In genomic region chr9:111979561-111979960, GRCh38 we compare ENCODE assay signal across 2 cellular contexts.
TF ChIP-seq lines count a peak whose summit lies in the region.

No MANE protein-coding gene starts in this region.

TF ChIP-seq in IMR-90, 13 proteins besides CTCF, POLR2A, EP300 and RAD21:
- TF ChIP-seq CEBPB (IDR thresholded peaks at IDR 0.05; ENCODE audit: low read depth, low read length) (no peak), MXI1 (IDR thresholded peaks at IDR 0.05; ENCODE audit: borderline replicate concordance, low read depth, low read length) (no peak), RFX5 (IDR thresholded peaks at IDR 0.05; ENCODE audit: low read depth, low read length) (no peak), NFE2L2 (IDR thresholded peaks at IDR 0.05; ENCODE audit: low read depth, low read length) (no peak), RCOR1 (IDR thresholded peaks at IDR 0.05; ENCODE audit: insufficient replicate concordance, low read length) (no peak), FOS (IDR thresholded peaks at IDR 0.05; ENCODE audit: low read depth, low read length) (no peak), USF2 (IDR thresholded peaks at IDR 0.05; ENCODE audit: low read depth, low read length) (no peak), ELK1 (IDR thresholded peaks at IDR 0.05; ENCODE audit: borderline replicate concordance, low read depth, low read length) (no peak), MAZ (IDR thresholded peaks at IDR 0.05; ENCODE audit: borderline replicate concordance, low read depth, low read length) (no peak), MAFK (IDR thresholded peaks at IDR 0.05; ENCODE audit: low read depth, low read length) (no peak), SMC3 (IDR thresholded peaks at IDR 0.05; ENCODE audit: low read depth, low read length) (no peak), CHD1 (IDR thresholded peaks at IDR 0.05; ENCODE audit: low read depth, low read length) (no peak)

TF ChIP-seq in H1, 55 proteins besides CTCF, POLR2A, EP300 and RAD21:
- TF ChIP-seq KDM1A (IDR thresholded peaks at IDR 0.05; ENCODE audit: borderline replicate concordance, low read length) (no peak), RNF2 (IDR thresholded peaks at IDR 0.05; ENCODE audit: borderline replicate concordance, low read depth, low read length, missing control alignments, poor library complexity, severe bottlenecking) (no peak), SIN3A (conservative IDR thresholded peaks at IDR 0.05 in 1 of 2, IDR thresholded peaks at IDR 0.05 in 1 of 2; ENCODE audit: low read depth in 1 of 2, low read length in 2 of 2) (no peak), CEBPB (IDR thresholded peaks at IDR 0.05; ENCODE audit: low read depth, low read length) (no peak), PHF8 (conservative IDR thresholded peaks at IDR 0.05; ENCODE audit: low read depth, low read length) (no peak), SRF (IDR thresholded peaks at IDR 0.05; ENCODE audit: low read depth, low read length) (no peak), ZNF274 (IDR thresholded peaks at IDR 0.05; ENCODE audit: borderline replicate concordance, extremely low read depth, low read length) (no peak), RXRA (IDR thresholded peaks at IDR 0.05; ENCODE audit: insufficient read depth, low read depth, low read length) (no peak), KDM5A (IDR thresholded peaks at IDR 0.05; ENCODE audit: low read length) (no peak), SIRT6 (IDR thresholded peaks at IDR 0.05; ENCODE audit: low read length) (no peak), TEAD4 (IDR thresholded peaks at IDR 0.05; ENCODE audit: low read depth, low read length) (no peak)
